1 cellular context compared by ENCODE assay signal in the genomic region with DNA sequence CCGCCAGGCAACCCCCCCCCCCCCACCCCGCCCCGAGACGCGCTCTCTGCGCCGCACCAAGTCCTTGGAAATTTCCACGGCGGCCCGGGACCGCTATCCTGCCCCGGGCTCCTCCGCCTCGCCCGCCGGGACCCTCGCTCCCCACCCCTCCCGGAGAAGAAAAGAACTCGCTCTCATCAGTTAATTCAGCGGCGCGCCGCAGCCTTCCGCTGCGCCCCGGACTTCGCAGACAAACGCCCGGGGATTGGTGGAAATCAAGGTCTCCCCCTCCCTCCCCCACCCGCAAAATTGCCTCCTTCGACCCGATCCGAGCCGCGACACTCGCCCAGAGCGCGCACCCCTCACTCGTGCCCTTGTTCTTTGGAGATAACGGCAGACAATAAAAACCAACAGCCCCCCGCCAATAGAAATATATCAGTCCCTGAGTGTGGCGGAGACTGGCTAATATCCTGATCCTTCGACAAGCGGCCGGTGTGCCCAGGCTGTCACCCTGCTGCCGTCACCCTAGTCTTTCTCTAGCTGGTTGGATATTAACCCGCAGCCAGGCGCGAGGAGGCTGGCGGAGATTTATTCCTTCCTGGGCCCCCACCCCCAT.
TF ChIP-seq lines count a peak whose summit lies in the region.

A gene with protein sequence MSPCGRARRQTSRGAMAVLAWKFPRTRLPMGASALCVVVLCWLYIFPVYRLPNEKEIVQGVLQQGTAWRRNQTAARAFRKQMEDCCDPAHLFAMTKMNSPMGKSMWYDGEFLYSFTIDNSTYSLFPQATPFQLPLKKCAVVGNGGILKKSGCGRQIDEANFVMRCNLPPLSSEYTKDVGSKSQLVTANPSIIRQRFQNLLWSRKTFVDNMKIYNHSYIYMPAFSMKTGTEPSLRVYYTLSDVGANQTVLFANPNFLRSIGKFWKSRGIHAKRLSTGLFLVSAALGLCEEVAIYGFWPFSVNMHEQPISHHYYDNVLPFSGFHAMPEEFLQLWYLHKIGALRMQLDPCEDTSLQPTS (minus strand): TSS at position 12 of the 595 bp plus-strand sequence. CDS start 475 bp downstream, outside the sequence.

TF ChIP-seq in endothelial cell of umbilical vein, 7 proteins besides CTCF, POLR2A, EP300 and RAD21 (continued from another document):
- no peak for TF ChIP-seq EZH2 (IDR thresholded peaks at IDR 0.05; ENCODE audit: borderline replicate concordance, low read depth, low read length, severe bottlenecking)
